9 cellular contexts compared by ENCODE assay signal in genomic region chr6:56902551-56903464, GRCh38. TPM values are rescaled to one million over a fixed set of nuclear protein-coding genes. Genes with fewer than 3 reads are reported as not detected.
DNase-seq lines count a peak whose midpoint lies in the region; ATAC-seq, FAIRE-seq and TF ChIP-seq lines count a peak whose summit lies in the region.
"Had no signal": no experiment of that assay in that cellular context is flagged by ENCODE, and none has a peak within 500 bp of the region (broad histone marks: within the 10 kb centered on the region; RNA-seq: fewer than 3 reads in every experiment).

No MANE protein-coding gene starts in this region.

- H4K8ac ChIP-seq in H9 (replicated peaks; ENCODE audit: insufficient read length, low read depth, low read length) = no peak overlapping the region

- no peak overlapping the region for H2BK15ac ChIP-seq in H9 (ENCODE audit: low read depth, low read length)

- H2AFZ ChIP-seq in H9 (ENCODE audit: low read length) (no peak overlapping the region), PC-9 (no peak overlapping the region)

- H3K27me3 Mint-ChIP-seq in H9 (ENCODE audit: low read depth) = no peaks in the 10 kb centered on the region; the same call in 1 of the 2 replicates

- no peaks in the 10 kb centered on the region for H3K9me2 ChIP-seq in PC-9 (ENCODE audit: insufficient read depth)

- CTCF ChIA-PET in PC-9 (lab: Charles Lee) = interaction anchor here (0.6 to 1.7 kb wide), 6 partner anchors 9 to 532 kb away, joined by 3 to 12 read pairs (median 4); partner anchors contain the start of gene PRIM2

- no peak overlapping the region; a peak in 2 of 7 replicates for H3K27ac Mint-ChIP-seq in H9

- H3K27me3 ChIP-seq in H9 (ENCODE audit: insufficient read depth, low read length) (no peaks in the 10 kb centered on the region), PC-9 (ENCODE audit: insufficient read depth, low read depth) (no peaks in the 10 kb centered on the region), mucosa of stomach (ENCODE audit: control insufficient read depth, insufficient read depth, low read length) (no peaks in the 10 kb centered on the region)
- H3K27me3 ChIP-seq: neutrophil had no signal

- H3K4me1 ChIP-seq in H9 (ENCODE audit: insufficient read depth, low read length) = peaks cover 2% of the 10 kb centered on the region; the same call in 1 of the 2 replicates
- H3K4me1 ChIP-seq in PC-9 (replicated peaks; ENCODE audit: insufficient read depth) = peaks cover 19% of the 10 kb centered on the region
- H3K4me1 ChIP-seq in mucosa of stomach (ENCODE audit: control insufficient read depth, insufficient read depth, low read length) = no peaks in the 10 kb centered on the region

- no peak overlapping the region for H2BK5ac ChIP-seq in H9 (ENCODE audit: insufficient read length, low read length)

- peak; percentile 94 for FAIRE-seq in endometrium (lab: Jason Lieb, UNC)

- H3T11ph ChIP-seq in H9 (ENCODE audit: low read length) = no peak overlapping the region

- H3K9ac ChIP-seq in H9 (ENCODE audit: extremely low read depth, insufficient read length, low read length) = no peak overlapping the region
- peak overlapping the region; percentile 7 for H3K9ac ChIP-seq in mucosa of stomach (ENCODE audit: low read length)

- H4K20me1 ChIP-seq in H9 (ENCODE audit: control insufficient read depth, insufficient read depth, insufficient read length) (no peaks in the 10 kb centered on the region), PC-9 (ENCODE audit: insufficient read depth) (no peaks in the 10 kb centered on the region)

- H3K4me2 ChIP-seq in H9 (ENCODE audit: insufficient read depth, insufficient read length, low read length) (no peak overlapping the region), PC-9 (no peak overlapping the region)

- no peak overlapping the region for H3K4me3 ChIP-seq in PC-9
- H3K4me3 ChIP-seq in mucosa of stomach (ENCODE audit: low read length) = no peak overlapping the region

- H3K18ac ChIP-seq in H9 (ENCODE audit: insufficient read length, low read depth, low read length) = no peak overlapping the region

- no peaks in the 10 kb centered on the region for H3K79me1 ChIP-seq in H9 (ENCODE audit: insufficient read depth, low read depth, low read length, poor library complexity, severe bottlenecking)

- WGBS in H9 (ENCODE audit: extremely low coverage, insufficient read length, low lambda C conversion rate) = no CpG with 5 or more reads among the region's 9 CpGs

- H3K9me3 ChIP-seq in H9 (ENCODE audit: control insufficient read depth, low read depth, low read length) = no peaks in the 10 kb centered on the region
- H3K9me3 ChIP-seq in PC-9 (ENCODE audit: insufficient read depth, low read depth) = no peaks in the 10 kb centered on the region
- H3K9me3 ChIP-seq in mucosa of stomach (ENCODE audit: control insufficient read depth, low read length) = no peaks in the 10 kb centered on the region
- H3K9me3 ChIP-seq: neutrophil had no signal

- H3K36me3 ChIP-seq in PC-9 (ENCODE audit: low read depth) (no peaks in the 10 kb centered on the region), mucosa of stomach (ENCODE audit: control insufficient read depth, insufficient read depth, low read length) (no peaks in the 10 kb centered on the region)
- H3K36me3 ChIP-seq: neutrophil had no signal

- H2BK120ac ChIP-seq in H9 (ENCODE audit: low read depth, low read length, poor library complexity, severe bottlenecking) = no peak overlapping the region

- POLR2A ChIA-PET in PC-9 (lab: Charles Lee; ENCODE audit: unreplicated experiment) = no interaction called here

- TF ChIP-seq CTCF in H9 (conservative IDR thresholded peaks at IDR 0.05) (peak; percentile 84), PC-9 (conservative IDR thresholded peaks at IDR 0.05) (peak; percentile 85)

- H2BK20ac ChIP-seq in H9 (ENCODE audit: low read depth, low read length, poor library complexity, severe bottlenecking) = no peak overlapping the region

- H3K4ac ChIP-seq in H9 (ENCODE audit: low read depth, low read length) = no peak overlapping the region

- peaks cover 12 to 18% of the 10 kb centered on the region in 2 experiments for H3K4me1 Mint-ChIP-seq in H9

- DNase-seq in COR-L47 (lab: John Stamatoyannopoulos, UW) (peak; percentile 6), H9 (no peak), PC-9 (no peak)
- no peak for DNase-seq in activated CD4-positive, CD25-positive, alpha-beta regulatory T cell (lab: John Stamatoyannopoulos, UW)

- H3K79me2 ChIP-seq in H9 (ENCODE audit: insufficient read depth, low read length) (no peaks in the 10 kb centered on the region), PC-9 (ENCODE audit: low read depth) (no peaks in the 10 kb centered on the region)

- H3K27ac ChIP-seq in H9 (ENCODE audit: insufficient read length, low read depth, low read length) = no peak overlapping the region
- no peak overlapping the region for H3K27ac ChIP-seq in PC-9
- H3K27ac ChIP-seq: neutrophil had no signal

- H3K56ac ChIP-seq in H9 (ENCODE audit: insufficient read length, low read depth, low read length) = no peak overlapping the region

- BruUV-seq in PC-9 (replicated peaks; lab: Mats Ljungman, UMichigan) = no TSS peak

- H3F3A ChIP-seq in PC-9 (ENCODE audit: insufficient read depth, low read depth) = no peaks in the 10 kb centered on the region; the same call in 1 of the 2 replicates

- intact Hi-C loops in PC-9 (cut with micrococcal nuclease; ENCODE audit: unreplicated experiment) = loop anchor here (5.0 to 10.0 kb wide), 3 partner anchors 51 to 272 kb away; partner anchors contain the start of gene BAG2

- ATAC-seq in HG03039 (IDR thresholded peaks at IDR 0.05; ENCODE audit: unreplicated experiment) = no peak
- ATAC-seq in esophagus mucosa = no peak

- peaks cover 3% of the 10 kb centered on the region for H3K23me2 ChIP-seq in H9 (ENCODE audit: insufficient read length, low read depth, low read length, poor library complexity, severe bottlenecking)

- H3K4me3 Mint-ChIP-seq in H9 = no peak overlapping the region

- no peak overlapping the region for H2AK5ac ChIP-seq in H9 (ENCODE audit: insufficient read length, low read length)

- H3K14ac ChIP-seq in H9 (ENCODE audit: insufficient read depth, low read length) = no peak overlapping the region

- H3K9me3 Mint-ChIP-seq in H9 = no peaks in the 10 kb centered on the region

- no peak overlapping the region for H4K91ac ChIP-seq in H9 (ENCODE audit: insufficient read length, low read depth, low read length)

- no peak overlapping the region for H2BK12ac ChIP-seq in H9 (ENCODE audit: insufficient read length, low read depth, low read length)

- H3K36me3 Mint-ChIP-seq in H9 (ENCODE audit: insufficient read depth in 1 of 3, low read depth in 3 of 3) = no peaks in the 10 kb centered on the region

- no peak overlapping the region for H4K5ac ChIP-seq in H9 (ENCODE audit: insufficient read length, low read depth, low read length)

- H3K23ac ChIP-seq in H9 (ENCODE audit: insufficient read length, low read depth, low read length) = no peak overlapping the region

RNA-seq across cellular contexts. Expression of gene BEND6, which starts 52.1 kb away (rescaled TPM):
- total RNA-seq in H9 (2021) (1.4 and 2.3 TPM in 2 replicates), PC-9 (2021) (4.1 and 5.7 TPM in 2 replicates), esophagus mucosa (0.16 TPM)
